ENCODE assay signal across 8 cellular contexts in genomic region chr2:218859556-218859993, GRCh38. TPM values are rescaled to one million over a fixed set of nuclear protein-coding genes. Genes with fewer than 3 reads are reported as not detected.
DNase-seq lines count a peak whose midpoint lies in the region; ATAC-seq and TF ChIP-seq lines count a peak whose summit lies in the region.

Gene WNT6, plus strand, starts transcription at chr2:218859805. Its CDS starts 233 bp downstream, at chr2:218860038.

- peaks cover 44% of the 10 kb centered on the region for H3K4me1 Mint-ChIP-seq in nephron progenitor cell

- H3K27me3 Mint-ChIP-seq in nephron progenitor cell (ENCODE audit: low read depth, poor library complexity) = peaks cover 97% of the 10 kb centered on the region

- no peaks in the 10 kb centered on the region for H3K36me3 ChIP-seq in HUES6 (ENCODE audit: control insufficient read depth, insufficient read depth, low read length)
- H3K36me3 ChIP-seq in effector memory CD4-positive, alpha-beta T cell (ENCODE audit: control insufficient read depth, insufficient read depth, low read length) = no peaks in the 10 kb centered on the region

- peak within 1 kb of the TSS; percentile 53 for H3K4me3 ChIP-seq in HUES6 (ENCODE audit: low read depth, low read length)
- peak within 1 kb of the TSS; percentile 36 for H3K4me3 ChIP-seq in effector memory CD4-positive, alpha-beta T cell (ENCODE audit: insufficient read depth, low read depth, low read length, poor library complexity, severe bottlenecking)

- no peaks in the 10 kb centered on the region for H3K9me3 Mint-ChIP-seq in nephron progenitor cell

- no peaks in the 10 kb centered on the region for H3K36me3 Mint-ChIP-seq in nephron progenitor cell (ENCODE audit: low read depth)

- peaks cover 98% of the 10 kb centered on the region for H3K27me3 ChIP-seq in HUES6 (ENCODE audit: control insufficient read depth, insufficient read depth, low read length)
- peaks cover 61% of the 10 kb centered on the region for H3K27me3 ChIP-seq in effector memory CD4-positive, alpha-beta T cell (replicated peaks; ENCODE audit: control insufficient read depth, insufficient read depth, low read length, poor library complexity, severe bottlenecking)

- TF ChIP-seq CTCF in nephron progenitor cell (IDR thresholded peaks at IDR 0.05) = no peak

- no peak within 1 kb of the TSS for H3K9ac ChIP-seq in HUES6 (ENCODE audit: low read length)

- H3K4me1 ChIP-seq in HUES6 (ENCODE audit: control insufficient read depth, insufficient read depth, low read length) = peaks cover 46% of the 10 kb centered on the region
- H3K4me1 ChIP-seq in effector memory CD4-positive, alpha-beta T cell (ENCODE audit: control insufficient read depth, insufficient read depth, low read length, poor library complexity, severe bottlenecking) = peaks cover 22% of the 10 kb centered on the region

- H3K27ac Mint-ChIP-seq in nephron progenitor cell = no peak within 1 kb of the TSS

- DNase-seq in AG20443 (ENCODE audit: low spot score) = peak; percentile 58
- DNase-seq in effector memory CD4-positive, alpha-beta T cell = no peak
- peak; percentile 81 for DNase-seq in nephron progenitor cell
- DNase-seq in stimulated activated CD4-positive, alpha-beta T cell treated with anti-CD3 and anti-CD28 coated beads, Interleukin-4, amount 100 ng/mL, for 4 hours = no peak
- DNase-seq in posterior vena cava (ENCODE audit: low spot score) = no peak

- H3K4me3 Mint-ChIP-seq in nephron progenitor cell = peak within 1 kb of the TSS; percentile 78

- intact Hi-C loops in posterior vena cava (cut with DNase I) = loop anchor here in 1 of 2 donors (10.0 kb wide), 2 partner anchors 145 to 775 kb away; partner anchors contain the start of gene TTLL4

- ATAC-seq in HG03432 (IDR thresholded peaks at IDR 0.05; ENCODE audit: unreplicated experiment) (no peak), HG02642 (IDR thresholded peaks at IDR 0.05; ENCODE audit: poor library complexity, unreplicated experiment) (no peak)

- no peak within 1 kb of the TSS for H3K27ac ChIP-seq in HUES6 (ENCODE audit: low read depth, low read length)
- H3K27ac ChIP-seq in effector memory CD4-positive, alpha-beta T cell (ENCODE audit: insufficient read depth, low read length, poor library complexity, severe bottlenecking) = no peak within 1 kb of the TSS

- H3K9me3 ChIP-seq in HUES6 (ENCODE audit: control insufficient read depth, insufficient read depth, low read depth, low read length) = no peaks in the 10 kb centered on the region
- no peaks in the 10 kb centered on the region for H3K9me3 ChIP-seq in effector memory CD4-positive, alpha-beta T cell (ENCODE audit: control insufficient read depth, low read length)

RNA-seq across cellular contexts. Expression of gene WNT6, which starts in this region (rescaled TPM):
- under 1 TPM; 0.23 to 0.24 TPM for total RNA-seq in posterior vena cava

Comparison
In these comparisons a context has a peak if more than half of its experiments do, and no peak if none do; other contexts are left out.
1. DNase-seq: peak in AG20443 (single experiment) and nephron progenitor cell (single experiment); none in effector memory CD4-positive, alpha-beta T cell (0 of 3), stimulated activated CD4-positive, alpha-beta T cell treated with anti-CD3 and anti-CD28 coated beads, Interleukin-4, amount 100 ng/mL, for 4 hours (0 of 2) and posterior vena cava (single experiment).